Comparison of ENCODE assay signal across 11 cellular contexts in genomic region chr4:140053185-140053584, GRCh38.
DNase-seq lines count a peak whose midpoint lies in the region; ATAC-seq and TF ChIP-seq lines count a peak whose summit lies in the region.
"Had no signal": no experiment of that assay in that cellular context is flagged by ENCODE, and none has a peak within 500 bp of the region (broad histone marks: within the 10 kb centered on the region; RNA-seq: fewer than 3 reads in every experiment).

No MANE protein-coding gene starts in this region.

- H3K9me3 Mint-ChIP-seq in Caco-2 (ENCODE audit: unreplicated experiment) = no peaks in the 10 kb centered on the region
- no peaks in the 10 kb centered on the region for H3K9me3 Mint-ChIP-seq in stimulated activated effector memory CD8-positive, alpha-beta T cell treated with anti-CD3 and anti-CD28 coated beads, Interleukin-12 subunit alpha, Interleukin-12 subunit beta, amount 100 ng/mL, for 72 hours

- no peak overlapping the region for H3K4me3 ChIP-seq in Caco-2 (ENCODE audit: low read depth, low read length)
- H3K4me3 ChIP-seq in Karpas-422 (ENCODE audit: low read length) = no peak overlapping the region
- no peak overlapping the region for H3K4me3 ChIP-seq in mesendoderm (ENCODE audit: low read length)

- H4K8ac ChIP-seq in mesendoderm (ENCODE audit: low read depth, low read length) = no peak overlapping the region

- H3K27ac ChIP-seq in Karpas-422 (ENCODE audit: low read length) (peak overlapping the region; percentile 89), mesendoderm (ENCODE audit: low read depth, low read length) (no peak overlapping the region)

- H2AK5ac ChIP-seq in mesendoderm (ENCODE audit: low read length) = no peak overlapping the region

- H3K9ac ChIP-seq in Karpas-422 (ENCODE audit: low read length) = peak overlapping the region; percentile 39; the same call in 1 of the 2 replicates
- H3K9ac ChIP-seq in mesendoderm (ENCODE audit: low read length) = no peak overlapping the region

- no peak overlapping the region for H2BK120ac ChIP-seq in mesendoderm (ENCODE audit: low read depth, low read length)

- no peak overlapping the region for H3K23ac ChIP-seq in mesendoderm (ENCODE audit: low read length)

- no peaks in the 10 kb centered on the region for H3K79me1 ChIP-seq in mesendoderm (ENCODE audit: low read length)

- H3K4me1 Mint-ChIP-seq in Caco-2 (ENCODE audit: low read depth, unreplicated experiment) = peaks cover 42% of the 10 kb centered on the region
- H3K4me1 Mint-ChIP-seq in stimulated activated effector memory CD8-positive, alpha-beta T cell treated with anti-CD3 and anti-CD28 coated beads, Interleukin-12 subunit alpha, Interleukin-12 subunit beta, amount 100 ng/mL, for 72 hours = peaks cover 27% of the 10 kb centered on the region

- no peaks in the 10 kb centered on the region; the same call in 1 of the 2 replicates for H4K20me1 ChIP-seq in Karpas-422 (ENCODE audit: insufficient read depth, low read depth, low read length)

- H3K18ac ChIP-seq in mesendoderm (ENCODE audit: low read length) = no peak overlapping the region

- H3K9me2 ChIP-seq in Karpas-422 (replicated peaks; ENCODE audit: insufficient read depth, low read length) = no peaks in the 10 kb centered on the region

- peaks cover 69% of the 10 kb centered on the region for H3K79me2 ChIP-seq in Karpas-422 (ENCODE audit: low read length)
- no peaks in the 10 kb centered on the region for H3K79me2 ChIP-seq in mesendoderm (ENCODE audit: control insufficient read depth, insufficient read depth, low read length)

- no peaks in the 10 kb centered on the region for H3K9me3 ChIP-seq in Caco-2
- H3K9me3 ChIP-seq in Karpas-422 (ENCODE audit: low read length) = no peaks in the 10 kb centered on the region

- peaks cover 6% of the 10 kb centered on the region for H3K36me3 Mint-ChIP-seq in Caco-2 (ENCODE audit: insufficient read depth, unreplicated experiment)
- H3K36me3 Mint-ChIP-seq in stimulated activated effector memory CD8-positive, alpha-beta T cell treated with anti-CD3 and anti-CD28 coated beads, Interleukin-12 subunit alpha, Interleukin-12 subunit beta, amount 100 ng/mL, for 72 hours = no peaks in the 10 kb centered on the region

- H2AFZ ChIP-seq in Karpas-422 (ENCODE audit: low read length) = no peak overlapping the region

- POLR2A ChIA-PET in Caco-2 (lab: Charles Lee) = no interaction called here

- ATAC-seq in stimulated activated effector memory CD8-positive, alpha-beta T cell treated with anti-CD3 and anti-CD28 coated beads, Interleukin-12 subunit alpha, Interleukin-12 subunit beta, amount 100 ng/mL, for 72 hours = no peak
- ATAC-seq: PC-3 had no signal

- BruUV-seq in Caco-2 (replicated peaks; lab: Mats Ljungman, UMichigan) = no TSS peak

- WGBS in mesendoderm (ENCODE audit: extremely low coverage, insufficient coverage, low lambda C conversion rate) = no CpG with 5 or more reads among the region's 4 CpGs

- CTCF ChIA-PET in Caco-2 (lab: Charles Lee) = interaction anchor here (1.5 to 1.9 kb wide), 2 partner anchors 41 to 97 kb away, joined by 5 to 7 read pairs; no protein-coding TSS in a partner anchor

- peak overlapping the region; percentile 35 for H3K56ac ChIP-seq in mesendoderm (ENCODE audit: low read length)

- H3K4me1 ChIP-seq in Caco-2 (peaks cover 33% of the 10 kb centered on the region), Karpas-422 (ENCODE audit: low read length) (peaks cover 87% of the 10 kb centered on the region), mesendoderm (ENCODE audit: control insufficient read depth, low read depth, low read length) (peaks cover 16% of the 10 kb centered on the region)

- H3K36me3 ChIP-seq in Caco-2 (ENCODE audit: control insufficient read depth, insufficient read depth, low read length) = no peaks in the 10 kb centered on the region
- no peaks in the 10 kb centered on the region for H3K36me3 ChIP-seq in Karpas-422 (ENCODE audit: insufficient read depth, low read length)
- H3K36me3 ChIP-seq in mesendoderm (ENCODE audit: control insufficient read depth, insufficient read depth, low read length) = no peaks in the 10 kb centered on the region

- H2BK15ac ChIP-seq in mesendoderm (replicated peaks; ENCODE audit: low read depth) = no peak overlapping the region

- H3K27me3 Mint-ChIP-seq in Caco-2 (ENCODE audit: insufficient read depth, unreplicated experiment) = no peaks in the 10 kb centered on the region

- no peak overlapping the region for H3K4me3 Mint-ChIP-seq in Caco-2 (ENCODE audit: unreplicated experiment)
- H3K4me3 Mint-ChIP-seq in stimulated activated effector memory CD8-positive, alpha-beta T cell treated with anti-CD3 and anti-CD28 coated beads, Interleukin-12 subunit alpha, Interleukin-12 subunit beta, amount 100 ng/mL, for 72 hours = no peak overlapping the region

- H4K5ac ChIP-seq in mesendoderm (ENCODE audit: low read length) = no peak overlapping the region

- no peak overlapping the region for H3K4ac ChIP-seq in mesendoderm (ENCODE audit: low read depth, low read length)

- peak overlapping the region; percentile 59 for H3K4me2 ChIP-seq in Karpas-422 (ENCODE audit: low read depth, low read length, poor library complexity, severe bottlenecking)
- H3K4me2 ChIP-seq in mesendoderm (ENCODE audit: low read length) = no peak overlapping the region

- no peak for TF ChIP-seq CTCF in Caco-2 (IDR thresholded peaks at IDR 0.05; ENCODE audit: insufficient read depth in 1 of 2, low read depth in 1 of 2, low read length in 1 of 2, severe bottlenecking in 1 of 2, unreplicated experiment in 1 of 2)

- DNase-seq in Caco-2 (no peak), Karpas-422 (no peak), mesendoderm (peak; percentile 91), cortex of kidney (lab: John Stamatoyannopoulos, UW) (no peak), NCI-H2029 (lab: John Stamatoyannopoulos, UW) (no peak), occipital lobe (lab: John Stamatoyannopoulos, UW) (no peak)
- no peak for DNase-seq in stimulated activated effector memory CD8-positive, alpha-beta T cell treated with anti-CD3 and anti-CD28 coated beads, Interleukin-12 subunit alpha, Interleukin-12 subunit beta, amount 100 ng/mL, for 72 hours (ENCODE audit: low spot score in 2 of 2)
- DNase-seq: C1 segment of cervical spinal cord, NCI-H1092, NCI-H446, PC-3 had no signal

- H2BK5ac ChIP-seq in mesendoderm (ENCODE audit: low read length) = peak overlapping the region; percentile 44

- no peaks in the 10 kb centered on the region for H3K27me3 ChIP-seq in Caco-2 (replicated peaks; ENCODE audit: control insufficient read depth, insufficient read depth, low read length)
- H3K27me3 ChIP-seq in Karpas-422 (ENCODE audit: low read length) = no peaks in the 10 kb centered on the region
- no peaks in the 10 kb centered on the region for H3K27me3 ChIP-seq in mesendoderm (ENCODE audit: insufficient read depth, low read length, poor library complexity)

- peak overlapping the region; percentile 35 for H3K27ac Mint-ChIP-seq in Caco-2 (ENCODE audit: unreplicated experiment)
- H3K27ac Mint-ChIP-seq in stimulated activated effector memory CD8-positive, alpha-beta T cell treated with anti-CD3 and anti-CD28 coated beads, Interleukin-12 subunit alpha, Interleukin-12 subunit beta, amount 100 ng/mL, for 72 hours = peak overlapping the region; percentile 50

- intact Hi-C loops in Caco-2 (cut with micrococcal nuclease; ENCODE audit: unreplicated experiment) = loop anchor here (5.0 kb wide), 2 partner anchors 34 to 274 kb away; no protein-coding TSS in a partner anchor
